Comparison of ENCODE assay signal across 8 cellular contexts in the genomic region with DNA sequence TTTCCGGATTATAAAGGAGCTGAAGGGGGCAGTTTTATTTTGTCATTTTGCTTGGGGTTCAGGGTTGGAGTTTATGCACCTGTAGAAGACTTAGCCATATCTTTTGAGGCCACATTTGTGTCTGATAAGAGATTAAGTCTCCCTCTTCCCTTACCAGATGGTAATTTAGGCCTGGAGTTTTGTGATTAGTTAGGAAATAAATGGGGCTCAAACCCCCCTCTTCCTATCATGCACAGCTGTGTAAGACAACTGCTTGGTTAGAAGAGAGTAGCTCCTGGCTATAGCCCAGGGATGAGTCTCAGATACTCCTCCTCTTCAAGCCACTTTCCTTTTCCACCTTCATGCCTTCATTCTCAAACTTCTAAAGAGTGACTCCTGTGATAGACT. TPM values are rescaled to one million over a fixed set of nuclear protein-coding genes. Genes with fewer than 3 reads are reported as not detected.
DNase-seq lines count a peak whose midpoint lies in the region; ATAC-seq and TF ChIP-seq lines count a peak whose summit lies in the region.

No MANE protein-coding gene starts in this region.

- no peaks in the 10 kb centered on the region for H3K9me2 ChIP-seq in OCI-LY1 (ENCODE audit: low read depth, low read length)

- no peak overlapping the region for H3K4ac ChIP-seq in neuronal stem cell (ENCODE audit: low read length)

- peaks cover 6% of the 10 kb centered on the region for H3K36me3 Mint-ChIP-seq in CD8-positive, alpha-beta T cell
- peaks cover 8% of the 10 kb centered on the region for H3K36me3 Mint-ChIP-seq in endothelial cell (ENCODE audit: low read depth, unreplicated experiment)

- no peak overlapping the region for H2BK15ac ChIP-seq in neuronal stem cell (ENCODE audit: low read length)

- no peaks in the 10 kb centered on the region for H3F3A ChIP-seq in OCI-LY1 (ENCODE audit: insufficient read depth, low read length)

- peaks cover 12% of the 10 kb centered on the region for H3K4me1 ChIP-seq in CD8-positive, alpha-beta T cell (ENCODE audit: insufficient read depth, low read length)
- H3K4me1 ChIP-seq in OCI-LY1 (ENCODE audit: insufficient read depth, low read length, severe bottlenecking) = peaks cover 20% of the 10 kb centered on the region
- H3K4me1 ChIP-seq in neuronal stem cell (ENCODE audit: control insufficient read depth in 2 of 2, insufficient read depth in 1 of 2, low read depth in 1 of 2, low read length in 2 of 2) = peaks cover 4 to 8% of the 10 kb centered on the region in 2 donors

- WGBS in neuronal stem cell (ENCODE audit: extremely low coverage in 2 of 2, insufficient read length in 2 of 2, insufficient replicate concordance in 1 of 2), 2 donors = no CpG with 5 or more reads among the region's 1 CpG

- H3K4me2 ChIP-seq in OCI-LY1 (ENCODE audit: low read length) (peak overlapping the region; percentile 69), neuronal stem cell (ENCODE audit: insufficient read depth, low read length, poor library complexity, severe bottlenecking) (peak overlapping the region; percentile 87)

- peaks cover 23% of the 10 kb centered on the region for H3K4me1 Mint-ChIP-seq in CD8-positive, alpha-beta T cell (ENCODE audit: low read depth)
- H3K4me1 Mint-ChIP-seq in endothelial cell (ENCODE audit: unreplicated experiment) = peaks cover 8% of the 10 kb centered on the region

- no peaks in the 10 kb centered on the region for H4K20me1 ChIP-seq in OCI-LY1 (ENCODE audit: insufficient read depth, low read length)

- intact Hi-C loops in CD8-positive, alpha-beta T cell (cut with DNase I, micrococcal nuclease) = loop anchor here (1.0 to 10.0 kb wide), 13 partner anchors 63 to 944 kb away; partner anchors contain the start of genes MAP3K2 (in 2 of the 2), POLR2D (in 2 of the 2), UGGT1 (in 2 of the 2) and ERCC3 (in 1 of the 2)

- no peaks in the 10 kb centered on the region for H3K79me1 ChIP-seq in neuronal stem cell (ENCODE audit: low read depth, low read length)

- no peak overlapping the region for H2BK120ac ChIP-seq in neuronal stem cell (ENCODE audit: low read depth, low read length)

- CTCF ChIA-PET in CD8-positive, alpha-beta T cell (lab: Charles Lee) = interaction anchor here (0.7 to 1.5 kb wide), 3 partner anchors 62 to 170 kb away, joined by 3 to 6 read pairs (median 4); partner anchors contain the start of gene UGGT1

- POLR2A ChIA-PET in CD8-positive, alpha-beta T cell (lab: Charles Lee) = interaction anchor here (2.5 kb wide), 1 partner anchor 63 kb away, joined by 26 read pairs; the partner anchor contains the start of gene UGGT1

- H3K79me2 ChIP-seq in OCI-LY1 (ENCODE audit: insufficient read depth, low read length) = peaks cover 28% of the 10 kb centered on the region

- H3K9ac ChIP-seq in OCI-LY1 (ENCODE audit: low read length) (peak overlapping the region; percentile 55; the same call in 1 of the 2 replicates), neuronal stem cell (ENCODE audit: low read depth, low read length, poor library complexity) (no peak overlapping the region)

- no peak overlapping the region for H3K23ac ChIP-seq in neuronal stem cell (ENCODE audit: low read depth, low read length, poor library complexity)

- H4K91ac ChIP-seq in neuronal stem cell (ENCODE audit: low read depth, low read length, poor library complexity) = no peak overlapping the region

- no peak for ATAC-seq in CD8-positive, alpha-beta T cell
- no peak for ATAC-seq in GM19397 (IDR thresholded peaks at IDR 0.05; ENCODE audit: unreplicated experiment)

- H3K9me3 Mint-ChIP-seq in CD8-positive, alpha-beta T cell = no peaks in the 10 kb centered on the region
- no peaks in the 10 kb centered on the region for H3K9me3 Mint-ChIP-seq in endothelial cell (ENCODE audit: unreplicated experiment)

- no peak for DNase-seq in CD8-positive, alpha-beta T cell
- no peak for DNase-seq in endothelial cell (ENCODE audit: low spot score)
- no peak for DNase-seq in neuronal stem cell (ENCODE audit: low spot score)
- no peak for DNase-seq in OCI-M2 (lab: John Stamatoyannopoulos, UW; ENCODE audit: unreplicated experiment)
- no peak for DNase-seq in central memory CD4-positive, alpha-beta T cell
- DNase-seq in NCI-H2029 (lab: John Stamatoyannopoulos, UW) = no peak

- no peak overlapping the region for H2BK5ac ChIP-seq in neuronal stem cell (ENCODE audit: low read length)

- no peaks in the 10 kb centered on the region for H3K36me3 ChIP-seq in CD8-positive, alpha-beta T cell (ENCODE audit: insufficient read depth, low read length)
- H3K36me3 ChIP-seq in OCI-LY1 (ENCODE audit: insufficient read depth, low read length) (peaks cover 9% of the 10 kb centered on the region; the same call in 1 of the 2 replicates), neuronal stem cell (replicated peaks in 1 of 2; ENCODE audit: control insufficient read depth in 2 of 2, insufficient read depth in 2 of 2, low read length in 2 of 2) (peaks cover 0 to 21% of the 10 kb centered on the region in 2 donors)

- H4K8ac ChIP-seq in neuronal stem cell (ENCODE audit: low read depth, low read length) = no peak overlapping the region

- no peaks in the 10 kb centered on the region for H3K27me3 Mint-ChIP-seq in CD8-positive, alpha-beta T cell (ENCODE audit: low read depth)
- H3K27me3 Mint-ChIP-seq in endothelial cell (ENCODE audit: unreplicated experiment) = peaks cover 11% of the 10 kb centered on the region

- no peak overlapping the region for H2AK5ac ChIP-seq in neuronal stem cell (ENCODE audit: low read depth, low read length)

- H3K27me3 ChIP-seq in CD8-positive, alpha-beta T cell (ENCODE audit: insufficient read depth, low read length) = no peaks in the 10 kb centered on the region
- H3K27me3 ChIP-seq in OCI-LY1 (ENCODE audit: insufficient read depth, low read length) = no peaks in the 10 kb centered on the region; the same call in 1 of the 2 replicates
- peaks cover 0 to 17% (median 8%) of the 10 kb centered on the region in 3 experiments for H3K27me3 ChIP-seq in neuronal stem cell (ENCODE audit: control insufficient read depth in 3 of 3, insufficient read depth in 3 of 3, low read depth in 1 of 3, low read length in 3 of 3)

- peak overlapping the region; percentile 91 for H3K4me3 Mint-ChIP-seq in CD8-positive, alpha-beta T cell
- H3K4me3 Mint-ChIP-seq in endothelial cell (ENCODE audit: unreplicated experiment) = peak overlapping the region; percentile 91

- peak overlapping the region; percentile 79 for H3K27ac ChIP-seq in CD8-positive, alpha-beta T cell (ENCODE audit: low read depth, low read length)
- H3K27ac ChIP-seq in OCI-LY1 (ENCODE audit: low read depth, low read length, poor library complexity, severe bottlenecking) = no peak overlapping the region
- no peak overlapping the region for H3K27ac ChIP-seq in neuronal stem cell (replicated peaks; ENCODE audit: low read length)

- no peak overlapping the region for H3K14ac ChIP-seq in neuronal stem cell (ENCODE audit: low read length)

- TF ChIP-seq CTCF in CD8-positive, alpha-beta T cell (IDR thresholded peaks at IDR 0.05) = no peak
- TF ChIP-seq CTCF in OCI-LY1 (IDR thresholded peaks at IDR 0.05; ENCODE audit: low read length) = no peak
- no peak for TF ChIP-seq CTCF in endothelial cell (IDR thresholded peaks at IDR 0.05; ENCODE audit: unreplicated experiment)

- H3K27ac Mint-ChIP-seq in CD8-positive, alpha-beta T cell = peak overlapping the region; percentile 91
- H3K27ac Mint-ChIP-seq in endothelial cell (ENCODE audit: unreplicated experiment) = no peak overlapping the region

- no peaks in the 10 kb centered on the region for H3K9me3 ChIP-seq in CD8-positive, alpha-beta T cell (ENCODE audit: low read length)
- H3K9me3 ChIP-seq in OCI-LY1 (ENCODE audit: low read length) = peaks cover 14% of the 10 kb centered on the region
- peaks cover 1 to 14% of the 10 kb centered on the region in 2 donors for H3K9me3 ChIP-seq in neuronal stem cell (replicated peaks in 1 of 2; ENCODE audit: control insufficient read depth in 2 of 2, insufficient read depth in 1 of 2, low read depth in 1 of 2, low read length in 2 of 2)

- H2AFZ ChIP-seq in OCI-LY1 (ENCODE audit: low read length) = peak overlapping the region; percentile 27; the same call in 1 of the 2 replicates
- peak overlapping the region; percentile 91 for H2AFZ ChIP-seq in neuronal stem cell (ENCODE audit: low read length)

- no peak overlapping the region for H2BK12ac ChIP-seq in neuronal stem cell (ENCODE audit: low read length)

- H3K4me3 ChIP-seq in CD8-positive, alpha-beta T cell (ENCODE audit: low read depth, low read length) = peak overlapping the region; percentile 89
- H3K4me3 ChIP-seq in OCI-LY1 (ENCODE audit: low read depth, low read length, poor library complexity, severe bottlenecking) (peak overlapping the region; percentile 90), neuronal stem cell (ENCODE audit: low read length in 2 of 2) (peak overlapping the region; percentile 82 to 98)

- no peak overlapping the region for H3K18ac ChIP-seq in neuronal stem cell (ENCODE audit: low read length)

RNA-seq across cellular contexts. Expression of gene SAP130, which starts 0.8 kb away (rescaled TPM):
- total RNA-seq in CD8-positive, alpha-beta T cell = 10 to 100 TPM; 17.8 to 18.9 TPM
- 39.4 TPM for total RNA-seq in endothelial cell (ENCODE audit: unreplicated experiment)
- 26.2 TPM for polyA plus RNA-seq in neuronal stem cell (2013, experiment 1 of 2)
- 26.2 TPM for polyA plus RNA-seq in neuronal stem cell (2013, experiment 2 of 2)
